In genomic region chr4:159101983-159102622, GRCh38 we compare ENCODE assay signal across 8 cellular contexts. TPM values are rescaled to one million over a fixed set of nuclear protein-coding genes. Genes with fewer than 3 reads are reported as not detected.
DNase-seq lines count a peak whose midpoint lies in the region; ATAC-seq, FAIRE-seq and TF ChIP-seq lines count a peak whose summit lies in the region.

No MANE protein-coding gene starts in this region.

- DNase-seq in activated CD4-positive, alpha-beta T cell treated with anti-CD3 and anti-CD28 coated beads, Interleukin-2, amount 10 ng/mL, durations not matched to agents 24 days and 14 days: no peak
- no peak for DNase-seq in activated CD4-positive, alpha-beta T cell treated with anti-CD3 and anti-CD28 coated beads for 4 hours
- no peak for DNase-seq in activated naive CD8-positive, alpha-beta T cell treated with anti-CD3 and anti-CD28 coated beads, Interleukin-2, amount 10 ng/mL, durations not matched to agents 7 days and 5 days
- no peak for DNase-seq in kidney
- no peak for DNase-seq in tibial artery
- DNase-seq in stimulated activated CD4-positive, alpha-beta T cell treated with anti-CD3 and anti-CD28 coated beads, Interleukin-1b, Interleukin-23, amount 100 ng/mL, for 48 hours: no peak
- DNase-seq in DMS153 treated with DMSO at 0.1 percent for 48 hours (lab: John Stamatoyannopoulos, UW; ENCODE audit: unreplicated experiment): no peak
- no peak for DNase-seq in H54 (ENCODE audit: insufficient read length, low spot score)

- H3K4me3 Mint-ChIP-seq in activated CD4-positive, alpha-beta T cell treated with anti-CD3 and anti-CD28 coated beads, Interleukin-2, amount 10 ng/mL, durations not matched to agents 24 days and 14 days: peak overlapping the region; percentile 64
- H3K4me3 Mint-ChIP-seq in activated naive CD8-positive, alpha-beta T cell treated with anti-CD3 and anti-CD28 coated beads, Interleukin-2, amount 10 ng/mL, durations not matched to agents 7 days and 5 days: peak overlapping the region; percentile 85

- ATAC-seq in activated naive CD8-positive, alpha-beta T cell treated with anti-CD3 and anti-CD28 coated beads, Interleukin-2, amount 10 ng/mL, durations not matched to agents 7 days and 5 days (ENCODE audit: low read depth): no peak

- H3K4me1 ChIP-seq in kidney (ENCODE audit: control insufficient read depth in 1 of 2, insufficient read depth in 1 of 2, low read depth in 1 of 2, low read length in 2 of 2) (peaks cover 5 to 8% of the 10 kb centered on the region in 2 donors), tibial artery (peaks cover 0 to 22% (median 15%) of the 10 kb centered on the region in 4 donors)

- H3K27me3 ChIP-seq in tibial artery: no peaks in the 10 kb centered on the region

- POLR2A ChIA-PET in activated naive CD8-positive, alpha-beta T cell treated with anti-CD3 and anti-CD28 coated beads, Interleukin-2, amount 10 ng/mL, durations not matched to agents 7 days and 5 days (lab: Charles Lee): interaction anchor here (0.6 to 0.8 kb wide), 2 partner anchors 51 to 195 kb away, joined by 3 to 5 read pairs; no protein-coding TSS in a partner anchor

- H3K27ac Mint-ChIP-seq in activated CD4-positive, alpha-beta T cell treated with anti-CD3 and anti-CD28 coated beads, Interleukin-2, amount 10 ng/mL, durations not matched to agents 24 days and 14 days: peak overlapping the region; percentile 45
- peak overlapping the region; percentile 66 for H3K27ac Mint-ChIP-seq in activated naive CD8-positive, alpha-beta T cell treated with anti-CD3 and anti-CD28 coated beads, Interleukin-2, amount 10 ng/mL, durations not matched to agents 7 days and 5 days

- peaks cover 2% of the 10 kb centered on the region for H3K27me3 Mint-ChIP-seq in activated CD4-positive, alpha-beta T cell treated with anti-CD3 and anti-CD28 coated beads, Interleukin-2, amount 10 ng/mL, durations not matched to agents 24 days and 14 days
- peaks cover 5% of the 10 kb centered on the region for H3K27me3 Mint-ChIP-seq in activated naive CD8-positive, alpha-beta T cell treated with anti-CD3 and anti-CD28 coated beads, Interleukin-2, amount 10 ng/mL, durations not matched to agents 7 days and 5 days

- FAIRE-seq in kidney (lab: Jason Lieb, UNC) (no peak), H54 (lab: Jason Lieb, UNC) (no peak)

- H3K36me3 ChIP-seq in kidney (ENCODE audit: control insufficient read depth in 1 of 2, insufficient read depth in 2 of 2, low read length in 2 of 2) (no peaks in the 10 kb centered on the region), tibial artery (no peaks in the 10 kb centered on the region)

- peaks cover 3% of the 10 kb centered on the region for H3K36me3 Mint-ChIP-seq in activated CD4-positive, alpha-beta T cell treated with anti-CD3 and anti-CD28 coated beads, Interleukin-2, amount 10 ng/mL, durations not matched to agents 24 days and 14 days (ENCODE audit: low read depth)
- no peaks in the 10 kb centered on the region for H3K36me3 Mint-ChIP-seq in activated naive CD8-positive, alpha-beta T cell treated with anti-CD3 and anti-CD28 coated beads, Interleukin-2, amount 10 ng/mL, durations not matched to agents 7 days and 5 days

- H3K27ac ChIP-seq in kidney (ENCODE audit: low read depth in 2 of 2, low read length in 2 of 2) (peak overlapping the region in 1 of 2 donors; percentile 72), tibial artery (peak overlapping the region; percentile 96 to 99)

- intact Hi-C loops in activated CD4-positive, alpha-beta T cell treated with anti-CD3 and anti-CD28 coated beads, Interleukin-2, amount 10 ng/mL, durations not matched to agents 24 days and 14 days (cut with micrococcal nuclease): loop anchor here (1.0 to 5.0 kb wide), 4 partner anchors 25 to 345 kb away; no protein-coding TSS in a partner anchor
- intact Hi-C loops in kidney (cut with DNase I): no loop called here
- intact Hi-C loops in tibial artery (cut with DNase I; ENCODE audit: low total_unique reads): loop anchor here (10.0 kb wide), 2 partner anchors 73 to 327 kb away; no protein-coding TSS in a partner anchor

- TF ChIP-seq CTCF in kidney (IDR thresholded peaks at IDR 0.05; ENCODE audit: borderline replicate concordance, extremely low read depth, insufficient read depth) (no peak), tibial artery (IDR thresholded peaks at IDR 0.05) (no peak)

- no peaks in the 10 kb centered on the region for H3K9me3 Mint-ChIP-seq in activated CD4-positive, alpha-beta T cell treated with anti-CD3 and anti-CD28 coated beads, Interleukin-2, amount 10 ng/mL, durations not matched to agents 24 days and 14 days
- H3K9me3 Mint-ChIP-seq in activated naive CD8-positive, alpha-beta T cell treated with anti-CD3 and anti-CD28 coated beads, Interleukin-2, amount 10 ng/mL, durations not matched to agents 7 days and 5 days: no peaks in the 10 kb centered on the region

- no peak for TF ChIP-seq POLR2A in H54 (IDR thresholded peaks at IDR 0.05; ENCODE audit: low read depth, low read length)

- peaks cover 37% of the 10 kb centered on the region for H3K4me1 Mint-ChIP-seq in activated CD4-positive, alpha-beta T cell treated with anti-CD3 and anti-CD28 coated beads, Interleukin-2, amount 10 ng/mL, durations not matched to agents 24 days and 14 days
- H3K4me1 Mint-ChIP-seq in activated naive CD8-positive, alpha-beta T cell treated with anti-CD3 and anti-CD28 coated beads, Interleukin-2, amount 10 ng/mL, durations not matched to agents 7 days and 5 days: peaks cover 38% of the 10 kb centered on the region

- H3K4me3 ChIP-seq in kidney (ENCODE audit: low read length in 2 of 2) (peak overlapping the region; percentile 54 to 70), tibial artery (peak overlapping the region; percentile 89 to 99)

- H3K9ac ChIP-seq in kidney (ENCODE audit: low read length in 2 of 2): peak overlapping the region; percentile 17 to 68

- no peaks in the 10 kb centered on the region for H3K9me3 ChIP-seq in kidney (ENCODE audit: control insufficient read depth in 1 of 2, low read length in 2 of 2)
- H3K9me3 ChIP-seq in tibial artery: no peaks in the 10 kb centered on the region

RNA-seq across cellular contexts. Expression of gene RAPGEF2, which starts 0.8 kb away (rescaled TPM):
- 27.1 and 32.0 TPM in 2 replicates for total RNA-seq in activated CD4-positive, alpha-beta T cell treated with anti-CD3 and anti-CD28 coated beads, Interleukin-2, amount 10 ng/mL, durations not matched to agents 24 days and 14 days
- total RNA-seq in activated naive CD8-positive, alpha-beta T cell treated with anti-CD3 and anti-CD28 coated beads, Interleukin-2, amount 10 ng/mL, durations not matched to agents 7 days and 5 days: 10 to 100 TPM; 23.2 to 24.1 TPM
- 50.6 TPM for total RNA-seq in kidney
- 6.9 TPM for polyA plus RNA-seq in kidney (ENCODE audit: insufficient read depth, low read depth, low replicate concordance)
